Comparison of ENCODE assay signal across 1 cellular context in the genomic region with DNA sequence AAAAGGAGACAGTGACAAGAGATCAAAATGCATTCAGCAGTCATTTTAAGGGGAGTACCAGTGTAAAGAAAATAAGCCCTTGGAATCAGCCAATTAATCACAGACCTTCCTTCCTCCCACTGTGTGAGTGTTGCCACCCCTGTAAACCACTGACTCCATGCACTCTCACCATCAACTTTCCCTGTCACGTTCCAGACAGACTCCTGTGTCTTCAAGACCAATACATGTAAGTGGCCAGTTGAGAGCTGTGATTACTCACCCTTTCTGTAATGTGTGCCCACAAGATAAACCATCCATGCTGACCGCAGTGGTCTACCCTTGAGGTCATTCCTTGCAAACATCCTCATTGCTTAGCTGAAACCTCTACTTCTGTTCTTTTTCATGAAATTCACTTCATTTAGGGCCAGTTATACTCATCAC.
A peak's percentile ranks its signal among the peaks of the same experiment; 100 is the strongest.
TF ChIP-seq lines count a peak whose summit lies in the region.

No MANE protein-coding gene starts in this region.

TF ChIP-seq in SK-N-SH, 30 proteins besides CTCF, POLR2A, EP300 and RAD21 (continued from another document):
- TF ChIP-seq, protein P1, sequence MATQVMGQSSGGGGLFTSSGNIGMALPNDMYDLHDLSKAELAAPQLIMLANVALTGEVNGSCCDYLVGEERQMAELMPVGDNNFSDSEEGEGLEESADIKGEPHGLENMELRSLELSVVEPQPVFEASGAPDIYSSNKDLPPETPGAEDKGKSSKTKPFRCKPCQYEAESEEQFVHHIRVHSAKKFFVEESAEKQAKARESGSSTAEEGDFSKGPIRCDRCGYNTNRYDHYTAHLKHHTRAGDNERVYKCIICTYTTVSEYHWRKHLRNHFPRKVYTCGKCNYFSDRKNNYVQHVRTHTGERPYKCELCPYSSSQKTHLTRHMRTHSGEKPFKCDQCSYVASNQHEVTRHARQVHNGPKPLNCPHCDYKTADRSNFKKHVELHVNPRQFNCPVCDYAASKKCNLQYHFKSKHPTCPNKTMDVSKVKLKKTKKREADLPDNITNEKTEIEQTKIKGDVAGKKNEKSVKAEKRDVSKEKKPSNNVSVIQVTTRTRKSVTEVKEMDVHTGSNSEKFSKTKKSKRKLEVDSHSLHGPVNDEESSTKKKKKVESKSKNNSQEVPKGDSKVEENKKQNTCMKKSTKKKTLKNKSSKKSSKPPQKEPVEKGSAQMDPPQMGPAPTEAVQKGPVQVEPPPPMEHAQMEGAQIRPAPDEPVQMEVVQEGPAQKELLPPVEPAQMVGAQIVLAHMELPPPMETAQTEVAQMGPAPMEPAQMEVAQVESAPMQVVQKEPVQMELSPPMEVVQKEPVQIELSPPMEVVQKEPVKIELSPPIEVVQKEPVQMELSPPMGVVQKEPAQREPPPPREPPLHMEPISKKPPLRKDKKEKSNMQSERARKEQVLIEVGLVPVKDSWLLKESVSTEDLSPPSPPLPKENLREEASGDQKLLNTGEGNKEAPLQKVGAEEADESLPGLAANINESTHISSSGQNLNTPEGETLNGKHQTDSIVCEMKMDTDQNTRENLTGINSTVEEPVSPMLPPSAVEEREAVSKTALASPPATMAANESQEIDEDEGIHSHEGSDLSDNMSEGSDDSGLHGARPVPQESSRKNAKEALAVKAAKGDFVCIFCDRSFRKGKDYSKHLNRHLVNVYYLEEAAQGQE (IDR thresholded peaks at IDR 0.05; ENCODE audit: low read depth, low read length): 0 out of 2 replicates have a peak, but pooled peaks have one; percentile 46
- TF ChIP-seq, protein P2, sequence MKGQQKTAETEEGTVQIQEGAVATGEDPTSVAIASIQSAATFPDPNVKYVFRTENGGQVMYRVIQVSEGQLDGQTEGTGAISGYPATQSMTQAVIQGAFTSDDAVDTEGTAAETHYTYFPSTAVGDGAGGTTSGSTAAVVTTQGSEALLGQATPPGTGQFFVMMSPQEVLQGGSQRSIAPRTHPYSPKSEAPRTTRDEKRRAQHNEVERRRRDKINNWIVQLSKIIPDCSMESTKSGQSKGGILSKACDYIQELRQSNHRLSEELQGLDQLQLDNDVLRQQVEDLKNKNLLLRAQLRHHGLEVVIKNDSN (IDR thresholded peaks at IDR 0.05; ENCODE audit: borderline replicate concordance, low read depth): no peak
- peak; percentile 79; the same call in 1 of the 2 replicates for TF ChIP-seq NFIC (IDR thresholded peaks at IDR 0.05; ENCODE audit: borderline replicate concordance)
- TF ChIP-seq FOSL2 (IDR thresholded peaks at IDR 0.05; ENCODE audit: borderline replicate concordance, low read depth): peak; percentile 83; the same call in 1 of the 2 replicates
- TF ChIP-seq, protein P3, sequence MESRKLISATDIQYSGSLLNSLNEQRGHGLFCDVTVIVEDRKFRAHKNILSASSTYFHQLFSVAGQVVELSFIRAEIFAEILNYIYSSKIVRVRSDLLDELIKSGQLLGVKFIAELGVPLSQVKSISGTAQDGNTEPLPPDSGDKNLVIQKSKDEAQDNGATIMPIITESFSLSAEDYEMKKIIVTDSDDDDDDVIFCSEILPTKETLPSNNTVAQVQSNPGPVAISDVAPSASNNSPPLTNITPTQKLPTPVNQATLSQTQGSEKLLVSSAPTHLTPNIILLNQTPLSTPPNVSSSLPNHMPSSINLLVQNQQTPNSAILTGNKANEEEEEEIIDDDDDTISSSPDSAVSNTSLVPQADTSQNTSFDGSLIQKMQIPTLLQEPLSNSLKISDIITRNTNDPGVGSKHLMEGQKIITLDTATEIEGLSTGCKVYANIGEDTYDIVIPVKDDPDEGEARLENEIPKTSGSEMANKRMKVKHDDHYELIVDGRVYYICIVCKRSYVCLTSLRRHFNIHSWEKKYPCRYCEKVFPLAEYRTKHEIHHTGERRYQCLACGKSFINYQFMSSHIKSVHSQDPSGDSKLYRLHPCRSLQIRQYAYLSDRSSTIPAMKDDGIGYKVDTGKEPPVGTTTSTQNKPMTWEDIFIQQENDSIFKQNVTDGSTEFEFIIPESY (IDR thresholded peaks at IDR 0.05; ENCODE audit: borderline replicate concordance, low read depth): 0 out of 2 replicates have a peak, but pooled peaks have one; percentile 53
- TF ChIP-seq TCF12 (IDR thresholded peaks at IDR 0.05): peak; percentile 97
- TF ChIP-seq JUND (IDR thresholded peaks at IDR 0.05): peak; percentile 92
- no peak for TF ChIP-seq ELF1 (IDR thresholded peaks at IDR 0.05)
- TF ChIP-seq FOXJ3 (CRISPR knock-in tag; IDR thresholded peaks at IDR 0.05): no peak
- 0 out of 2 replicates have a peak, but pooled peaks have one; percentile 15 for TF ChIP-seq TAF1 (IDR thresholded peaks at IDR 0.05; ENCODE audit: borderline replicate concordance, low read depth, low read length)
- TF ChIP-seq FOXM1 (IDR thresholded peaks at IDR 0.05; ENCODE audit: low read depth): 0 out of 2 replicates have a peak, but pooled peaks have one; percentile 26
- TF ChIP-seq, protein P4, sequence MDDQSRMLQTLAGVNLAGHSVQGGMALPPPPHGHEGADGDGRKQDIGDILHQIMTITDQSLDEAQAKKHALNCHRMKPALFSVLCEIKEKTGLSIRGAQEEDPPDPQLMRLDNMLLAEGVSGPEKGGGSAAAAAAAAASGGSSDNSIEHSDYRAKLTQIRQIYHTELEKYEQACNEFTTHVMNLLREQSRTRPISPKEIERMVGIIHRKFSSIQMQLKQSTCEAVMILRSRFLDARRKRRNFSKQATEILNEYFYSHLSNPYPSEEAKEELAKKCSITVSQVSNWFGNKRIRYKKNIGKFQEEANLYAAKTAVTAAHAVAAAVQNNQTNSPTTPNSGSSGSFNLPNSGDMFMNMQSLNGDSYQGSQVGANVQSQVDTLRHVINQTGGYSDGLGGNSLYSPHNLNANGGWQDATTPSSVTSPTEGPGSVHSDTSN (IDR thresholded peaks at IDR 0.05): peak; percentile 90
- no peak for TF ChIP-seq GABPA (IDR thresholded peaks at IDR 0.05; ENCODE audit: low read depth)
- no peak for TF ChIP-seq YY1 (IDR thresholded peaks at IDR 0.05; ENCODE audit: low read depth)
